ENCODE assay signal across 12 cellular contexts in the genomic region with DNA sequence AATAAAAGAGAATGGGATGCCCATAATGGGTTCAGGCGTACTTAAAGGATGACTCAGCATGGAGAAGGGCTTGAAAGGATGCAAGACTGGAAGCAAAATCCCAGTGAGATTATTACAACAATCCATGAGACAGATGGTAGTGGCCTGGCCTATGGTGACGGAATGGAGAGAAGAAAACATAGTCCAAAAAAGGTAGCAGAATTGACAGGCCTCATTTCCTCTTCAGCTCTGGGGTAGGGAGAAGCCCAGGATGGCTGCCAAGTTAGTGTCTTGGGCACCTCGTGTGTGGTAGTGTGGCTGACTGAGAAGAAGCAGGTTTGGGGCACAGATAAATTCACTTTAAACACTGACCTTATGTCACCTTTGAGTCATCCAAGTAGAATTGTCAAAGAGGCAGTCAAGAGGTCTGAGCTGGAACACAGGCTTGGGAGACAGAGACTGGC. TPM values are rescaled to one million over a fixed set of nuclear protein-coding genes. Genes with fewer than 3 reads are reported as not detected.
DNase-seq lines count a peak whose midpoint lies in the region; TF ChIP-seq lines count a peak whose summit lies in the region.
"Had no signal": no experiment of that assay in that cellular context is flagged by ENCODE, and none has a peak within 500 bp of the region (broad histone marks: within the 10 kb centered on the region; RNA-seq: fewer than 3 reads in every experiment).

No MANE protein-coding gene starts in this region.

- TF ChIP-seq POLR2A in vagina (IDR thresholded peaks at IDR 0.05): no peak

- H3K4me2 ChIP-seq in skeletal muscle satellite cell (ENCODE audit: low read length): no peak overlapping the region
- H3K4me2 ChIP-seq: BLaER1 had no signal

- H3K4me1 ChIP-seq in skeletal muscle satellite cell (ENCODE audit: control insufficient read depth, insufficient read depth, low read length) (peaks cover 31% of the 10 kb centered on the region), vagina (peaks cover 5% of the 10 kb centered on the region)
- H3K4me1 ChIP-seq: BLaER1 had no signal

- peaks cover 20% of the 10 kb centered on the region for H3K27me3 Mint-ChIP-seq in activated CD4-positive, alpha-beta T cell treated with anti-CD3 and anti-CD28 coated beads, Interleukin-2, amount 10 ng/mL, durations not matched to agents 24 days and 14 days

- in situ Hi-C loops in GM13977 (cut with MboI; ENCODE audit: low pct_unique_long_range_greater_than_20kb, low sequenced_read_pairs, unreplicated experiment): no loop called here

- TF ChIP-seq CTCF in cardiac fibroblast (IDR thresholded peaks at IDR 0.05; ENCODE audit: low read depth, low read length): no peak
- no peak for TF ChIP-seq CTCF in GM13977 (IDR thresholded peaks at IDR 0.05; ENCODE audit: extremely low read depth, insufficient read depth, missing control alignments)
- TF ChIP-seq CTCF in vagina (IDR thresholded peaks at IDR 0.05): no peak

- no peaks in the 10 kb centered on the region for H3K36me3 ChIP-seq in skeletal muscle satellite cell (ENCODE audit: insufficient read depth, low read length)
- no peaks in the 10 kb centered on the region for H3K36me3 ChIP-seq in vagina
- H3K36me3 ChIP-seq: BLaER1 had no signal

- H3K4me3 ChIP-seq in cardiac fibroblast (replicated peaks in 1 of 2; ENCODE audit: low read depth in 2 of 2, low read length in 2 of 2) (no peak overlapping the region), skeletal muscle satellite cell (ENCODE audit: low read length) (no peak overlapping the region), vagina (no peak overlapping the region)
- H3K4me3 ChIP-seq: BLaER1, MG63 had no signal

- peaks cover 56% of the 10 kb centered on the region for H3K36me3 Mint-ChIP-seq in activated CD4-positive, alpha-beta T cell treated with anti-CD3 and anti-CD28 coated beads, Interleukin-2, amount 10 ng/mL, durations not matched to agents 24 days and 14 days (ENCODE audit: low read depth)
- H3K36me3 Mint-ChIP-seq: natural killer cell treated with Interleukin-12 subunit alpha and Interleukin-12 subunit beta and Interleukin-15 and Interleukin-18, amount 100 ng/mL, for 72 hours had no signal

- no peaks in the 10 kb centered on the region for H3K27me3 ChIP-seq in skeletal muscle satellite cell (ENCODE audit: control insufficient read depth, insufficient read depth, low read length)
- H3K27me3 ChIP-seq in vagina: no peaks in the 10 kb centered on the region
- H3K27me3 ChIP-seq: BLaER1, MG63 had no signal

- DNase-seq in activated CD4-positive, alpha-beta T cell treated with anti-CD3 and anti-CD28 coated beads, Interleukin-2, amount 10 ng/mL, durations not matched to agents 24 days and 14 days: no peak
- DNase-seq in activated CD4-positive, alpha-beta T cell treated with anti-CD3 and anti-CD28 coated beads, Interleukin-2, amount 50 U/mL, for 48 hours: no peak
- DNase-seq in NCI-H226 (peak; percentile 80), cardiac fibroblast (ENCODE audit: low read depth in 2 of 2) (peak; percentile 64 to 97), GM13977 (ENCODE audit: low spot score) (no peak), DMS153 (lab: John Stamatoyannopoulos, UW) (no peak), vagina (ENCODE audit: extremely low spot score in 2 of 2) (no peak)
- DNase-seq: head of caudate nucleus, MG63 had no signal

- no peak overlapping the region for H3K27ac ChIP-seq in vagina
- H3K27ac ChIP-seq: BLaER1 had no signal

- H3K9ac ChIP-seq in skeletal muscle satellite cell (ENCODE audit: low read depth, low read length): peak overlapping the region; percentile 11
- H3K9ac ChIP-seq: BLaER1 had no signal

- H3K9me3 ChIP-seq in skeletal muscle satellite cell (replicated peaks; ENCODE audit: low read length) (no peaks in the 10 kb centered on the region), vagina (no peaks in the 10 kb centered on the region)
- H3K9me3 ChIP-seq: BLaER1 had no signal

- peak overlapping the region; percentile 65 for H3K4me3 Mint-ChIP-seq in activated CD4-positive, alpha-beta T cell treated with anti-CD3 and anti-CD28 coated beads, Interleukin-2, amount 10 ng/mL, durations not matched to agents 24 days and 14 days

- peaks cover 62% of the 10 kb centered on the region for H3K4me1 Mint-ChIP-seq in activated CD4-positive, alpha-beta T cell treated with anti-CD3 and anti-CD28 coated beads, Interleukin-2, amount 10 ng/mL, durations not matched to agents 24 days and 14 days

- H3K27ac Mint-ChIP-seq in activated CD4-positive, alpha-beta T cell treated with anti-CD3 and anti-CD28 coated beads, Interleukin-2, amount 10 ng/mL, durations not matched to agents 24 days and 14 days: peak overlapping the region; percentile 85

- H3K9me3 Mint-ChIP-seq in activated CD4-positive, alpha-beta T cell treated with anti-CD3 and anti-CD28 coated beads, Interleukin-2, amount 10 ng/mL, durations not matched to agents 24 days and 14 days: peaks cover 11% of the 10 kb centered on the region

- intact Hi-C loops in activated CD4-positive, alpha-beta T cell treated with anti-CD3 and anti-CD28 coated beads, Interleukin-2, amount 10 ng/mL, durations not matched to agents 24 days and 14 days (cut with micrococcal nuclease): loop anchor here (1.0 to 10.0 kb wide), 7 partner anchors 8 to 695 kb away; partner anchors contain the start of gene OPA1
- intact Hi-C loops in vagina (cut with DNase I): no loop called here

RNA-seq across cellular contexts. Expression of gene MB21D2, which starts 18.1 kb away (rescaled TPM):
- 8.6 and 9.4 TPM in 2 replicates for total RNA-seq in activated CD4-positive, alpha-beta T cell treated with anti-CD3 and anti-CD28 coated beads, Interleukin-2, amount 10 ng/mL, durations not matched to agents 24 days and 14 days
- 7.2 and 7.6 TPM in 2 replicates for total RNA-seq in skeletal muscle satellite cell (2012; rRNA removed)
- 5.6 TPM for total RNA-seq in vagina

Comparison
In these comparisons a context has a peak if more than half of its experiments do, and no peak if none do; other contexts are left out.
1. DNase-seq: peak in NCI-H226 (single experiment) and cardiac fibroblast (2 of 2); none in activated CD4-positive, alpha-beta T cell treated with anti-CD3 and anti-CD28 coated beads, Interleukin-2, amount 10 ng/mL, durations not matched to agents 24 days and 14 days (single experiment), activated CD4-positive, alpha-beta T cell treated with anti-CD3 and anti-CD28 coated beads, Interleukin-2, amount 50 U/mL, for 48 hours (0 of 2), GM13977 (single experiment), DMS153 (single experiment) and vagina (0 of 2).